ENCODE assay signal across 1 cellular context in genomic region chr11:73185680-73186293, GRCh38.
TF ChIP-seq lines count a peak whose summit lies in the region.

No MANE protein-coding gene starts in this region.

TF ChIP-seq in endothelial cell of umbilical vein, 7 proteins besides CTCF, POLR2A, EP300 and RAD21:
- TF ChIP-seq POLR2AphosphoS5 (IDR thresholded peaks at IDR 0.05; ENCODE audit: insufficient read depth, low read depth, low read length) (peak; percentile 93), FOS (IDR thresholded peaks at IDR 0.05; ENCODE audit: borderline replicate concordance, insufficient read depth, low read length) (peak; percentile 96), GATA2 (IDR thresholded peaks at IDR 0.05; ENCODE audit: insufficient read depth, insufficient read length, low read depth, low read length) (peak; percentile 33), EZH2 (IDR thresholded peaks at IDR 0.05; ENCODE audit: borderline replicate concordance, low read depth, low read length, severe bottlenecking) (no peak), MYC (IDR thresholded peaks at IDR 0.05; ENCODE audit: low read depth, low read length) (peak; percentile 69), JUN (IDR thresholded peaks at IDR 0.05; ENCODE audit: borderline replicate concordance, insufficient read depth, insufficient read length, low read depth) (peak; percentile 53)
- TF ChIP-seq, protein P1, sequence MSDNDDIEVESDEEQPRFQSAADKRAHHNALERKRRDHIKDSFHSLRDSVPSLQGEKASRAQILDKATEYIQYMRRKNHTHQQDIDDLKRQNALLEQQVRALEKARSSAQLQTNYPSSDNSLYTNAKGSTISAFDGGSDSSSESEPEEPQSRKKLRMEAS (IDR thresholded peaks at IDR 0.05; ENCODE audit: insufficient read depth, insufficient read length): peak; percentile 16
